ENCODE assay signal across 1 cellular context in the genomic region with DNA sequence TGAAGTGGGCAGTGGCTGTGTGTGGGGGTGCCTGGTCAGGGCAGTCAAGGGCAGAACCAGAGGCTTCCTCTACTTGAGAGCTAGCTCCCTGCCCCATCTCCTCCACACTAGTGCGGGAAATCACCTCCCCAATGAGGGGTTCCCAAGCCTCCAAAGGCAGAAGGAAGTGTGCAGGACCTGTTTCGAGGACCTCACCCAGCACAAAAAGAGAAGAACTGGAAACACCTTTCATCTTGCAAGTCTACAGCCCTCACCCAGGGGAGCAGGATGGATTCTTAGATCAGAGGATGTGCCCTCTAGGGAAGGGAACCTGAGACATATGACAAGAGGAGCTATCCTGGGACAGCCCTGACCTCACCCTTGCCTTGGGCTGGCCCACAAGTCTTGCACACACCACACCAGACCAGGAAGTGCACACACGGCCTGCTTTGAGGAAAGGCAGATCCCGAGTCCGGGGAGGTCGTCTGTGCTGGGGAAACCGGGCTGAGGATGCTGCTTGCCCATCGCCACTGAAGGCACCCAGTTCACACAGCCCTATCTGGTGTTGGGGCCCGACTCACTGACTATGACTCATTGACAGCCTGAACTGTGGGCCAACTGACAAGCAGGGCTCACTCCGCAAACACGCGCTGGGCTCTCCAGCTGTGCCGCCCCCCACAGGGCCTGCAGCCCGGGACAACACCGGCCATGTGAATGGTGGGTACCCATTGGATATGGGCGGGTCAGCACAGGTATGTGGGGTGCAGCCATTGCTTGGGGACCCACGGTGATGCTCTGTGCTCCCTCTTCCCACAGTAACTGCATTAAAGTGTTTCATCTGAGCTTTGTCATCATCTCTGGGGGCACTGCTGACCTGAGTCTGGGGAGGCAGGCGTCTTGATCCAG.
TF ChIP-seq lines count a peak whose summit lies in the region.

No MANE protein-coding gene starts in this region.

TF ChIP-seq in H1, 55 proteins besides CTCF, POLR2A, EP300 and RAD21:
- TF ChIP-seq CTBP2 (IDR thresholded peaks at IDR 0.05; ENCODE audit: borderline replicate concordance, insufficient read depth, insufficient read length, low read length) (no peak), TCF12 (IDR thresholded peaks at IDR 0.05; ENCODE audit: low read depth, low read length) (no peak)
- TF ChIP-seq, protein P1, sequence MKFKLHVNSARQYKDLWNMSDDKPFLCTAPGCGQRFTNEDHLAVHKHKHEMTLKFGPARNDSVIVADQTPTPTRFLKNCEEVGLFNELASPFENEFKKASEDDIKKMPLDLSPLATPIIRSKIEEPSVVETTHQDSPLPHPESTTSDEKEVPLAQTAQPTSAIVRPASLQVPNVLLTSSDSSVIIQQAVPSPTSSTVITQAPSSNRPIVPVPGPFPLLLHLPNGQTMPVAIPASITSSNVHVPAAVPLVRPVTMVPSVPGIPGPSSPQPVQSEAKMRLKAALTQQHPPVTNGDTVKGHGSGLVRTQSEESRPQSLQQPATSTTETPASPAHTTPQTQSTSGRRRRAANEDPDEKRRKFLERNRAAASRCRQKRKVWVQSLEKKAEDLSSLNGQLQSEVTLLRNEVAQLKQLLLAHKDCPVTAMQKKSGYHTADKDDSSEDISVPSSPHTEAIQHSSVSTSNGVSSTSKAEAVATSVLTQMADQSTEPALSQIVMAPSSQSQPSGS (IDR thresholded peaks at IDR 0.05; ENCODE audit: low read length), result no peak
TF ChIP-seq in H1: peak in this region for 0.
